In the genomic region with DNA sequence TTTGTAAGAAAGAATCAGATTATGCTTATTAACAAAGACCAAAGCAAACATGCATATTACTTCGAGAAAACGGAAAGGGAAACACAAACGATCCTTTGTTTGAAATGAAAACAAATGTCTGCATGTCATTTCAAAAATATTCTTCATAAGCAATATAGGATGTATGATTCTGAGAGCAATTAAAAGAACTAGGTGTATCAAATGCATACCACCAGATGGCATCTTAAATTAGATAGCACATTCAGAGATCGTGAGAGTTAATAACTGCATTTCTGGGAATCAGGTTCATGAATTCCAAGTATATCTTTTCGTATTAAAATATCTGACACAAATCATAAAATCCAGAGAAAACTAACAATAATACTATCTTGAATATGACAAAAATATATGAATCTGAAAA, we compare ENCODE assay signal across 12 cellular contexts.
DNase-seq lines count a peak whose midpoint lies in the region; ATAC-seq and TF ChIP-seq lines count a peak whose summit lies in the region.
"Had no signal": no experiment of that assay in that cellular context is flagged by ENCODE, and none has a peak within 500 bp of the region (broad histone marks: within the 10 kb centered on the region; RNA-seq: fewer than 3 reads in every experiment).

No MANE protein-coding gene starts in this region.

- H3K27ac ChIP-seq in OCI-LY7 (ENCODE audit: low read depth, low read length, poor library complexity, severe bottlenecking) (no peak overlapping the region), endodermal cell (ENCODE audit: low read depth, low read length) (no peak overlapping the region), subcutaneous abdominal adipose tissue (ENCODE audit: low read depth, low read length) (peak overlapping the region; percentile 7), spleen (no peak overlapping the region)
- H3K27ac ChIP-seq: SJCRH30 had no signal

- BruUV-seq in OCI-LY7 (replicated peaks; lab: Mats Ljungman, UMichigan): no TSS peak

- TF ChIP-seq POLR2A in spleen (IDR thresholded peaks at IDR 0.05): no peak

- no peaks in the 10 kb centered on the region for H3K9me3 Mint-ChIP-seq in activated CD8-positive, alpha-beta T cell treated with anti-CD3 and anti-CD28 coated beads for 36 hours
- H3K9me3 Mint-ChIP-seq in activated CD8-positive, alpha-beta T cell treated with anti-CD3 and anti-CD28 coated beads, Interleukin-2, amount 10 ng/mL, durations not matched to agents 7 days and 5 days (ENCODE audit: insufficient read depth): no peaks in the 10 kb centered on the region
- H3K9me3 Mint-ChIP-seq in endodermal cell: peaks cover 4% of the 10 kb centered on the region

- peak; percentile 55 for ATAC-seq in activated CD8-positive, alpha-beta T cell treated with anti-CD3 and anti-CD28 coated beads for 36 hours
- ATAC-seq in activated CD8-positive, alpha-beta T cell treated with anti-CD3 and anti-CD28 coated beads, Interleukin-2, amount 10 ng/mL, durations not matched to agents 7 days and 5 days: no peak

- H3K4me3 Mint-ChIP-seq in activated CD8-positive, alpha-beta T cell treated with anti-CD3 and anti-CD28 coated beads for 36 hours: no peak overlapping the region
- no peak overlapping the region for H3K4me3 Mint-ChIP-seq in activated CD8-positive, alpha-beta T cell treated with anti-CD3 and anti-CD28 coated beads, Interleukin-2, amount 10 ng/mL, durations not matched to agents 7 days and 5 days
- no peak overlapping the region for H3K4me3 Mint-ChIP-seq in endodermal cell
- H3K4me3 Mint-ChIP-seq: nephron progenitor cell had no signal

- H3K79me2 ChIP-seq in OCI-LY7 (ENCODE audit: insufficient read depth, low read depth, low read length): no peaks in the 10 kb centered on the region

- DNase-seq in activated CD8-positive, alpha-beta T cell treated with anti-CD3 and anti-CD28 coated beads for 36 hours: no peak
- DNase-seq in activated CD8-positive, alpha-beta T cell treated with anti-CD3 and anti-CD28 coated beads, Interleukin-2, amount 10 ng/mL, durations not matched to agents 7 days and 5 days: no peak
- peak; percentile 9 for DNase-seq in OCI-LY7 (ENCODE audit: low spot score)
- no peak for DNase-seq in endodermal cell
- DNase-seq in ACHN: no peak
- no peak for DNase-seq in spleen
- no peak for DNase-seq in NCI-H510A (lab: John Stamatoyannopoulos, UW)
- DNase-seq: activated naive CD4-positive, alpha-beta T cell treated with Interleukin-2 at 50 U/mL for 16 hours; nephron progenitor cell; SJCRH30; substantia nigra had no signal

- no peak overlapping the region for H3K27ac Mint-ChIP-seq in activated CD8-positive, alpha-beta T cell treated with anti-CD3 and anti-CD28 coated beads for 36 hours
- no peak overlapping the region for H3K27ac Mint-ChIP-seq in activated CD8-positive, alpha-beta T cell treated with anti-CD3 and anti-CD28 coated beads, Interleukin-2, amount 10 ng/mL, durations not matched to agents 7 days and 5 days
- no peak overlapping the region for H3K27ac Mint-ChIP-seq in endodermal cell
- H3K27ac Mint-ChIP-seq: nephron progenitor cell had no signal

- TF ChIP-seq CTCF in activated CD8-positive, alpha-beta T cell treated with anti-CD3 and anti-CD28 coated beads for 36 hours (IDR thresholded peaks at IDR 0.05): peak; percentile 57
- peak; percentile 67 for TF ChIP-seq CTCF in OCI-LY7 (conservative IDR thresholded peaks at IDR 0.05; ENCODE audit: low read length)
- peak; percentile 38 for TF ChIP-seq CTCF in endodermal cell (conservative IDR thresholded peaks at IDR 0.05)
- peak in 3 of 11 experiments; percentile 15 to 20 (median 16) for TF ChIP-seq CTCF in spleen (IDR thresholded peaks at IDR 0.05 in 8 of 11, conservative IDR thresholded peaks at IDR 0.05 in 3 of 11)

- POLR2A ChIA-PET in activated CD8-positive, alpha-beta T cell treated with anti-CD3 and anti-CD28 coated beads for 36 hours (lab: Charles Lee): interaction anchor here (0.8 kb wide), 1 partner anchor 32 kb away, joined by 3 read pairs; no protein-coding TSS in a partner anchor
- POLR2A ChIA-PET in activated CD8-positive, alpha-beta T cell treated with anti-CD3 and anti-CD28 coated beads, Interleukin-2, amount 10 ng/mL, durations not matched to agents 7 days and 5 days (lab: Charles Lee): no interaction called here
- POLR2A ChIA-PET in OCI-LY7 (lab: Charles Lee): interaction anchor here (0.6 kb wide), 1 partner anchor 54 kb away, joined by 3 read pairs; no protein-coding TSS in a partner anchor

- peaks cover 21% of the 10 kb centered on the region for H3K4me1 Mint-ChIP-seq in activated CD8-positive, alpha-beta T cell treated with anti-CD3 and anti-CD28 coated beads for 36 hours (ENCODE audit: low read depth)
- peaks cover 19% of the 10 kb centered on the region for H3K4me1 Mint-ChIP-seq in activated CD8-positive, alpha-beta T cell treated with anti-CD3 and anti-CD28 coated beads, Interleukin-2, amount 10 ng/mL, durations not matched to agents 7 days and 5 days (ENCODE audit: low read depth)
- peaks cover 18% of the 10 kb centered on the region for H3K4me1 Mint-ChIP-seq in endodermal cell
- H3K4me1 Mint-ChIP-seq: nephron progenitor cell had no signal

- H3K27me3 Mint-ChIP-seq in activated CD8-positive, alpha-beta T cell treated with anti-CD3 and anti-CD28 coated beads for 36 hours: no peaks in the 10 kb centered on the region
- H3K27me3 Mint-ChIP-seq in activated CD8-positive, alpha-beta T cell treated with anti-CD3 and anti-CD28 coated beads, Interleukin-2, amount 10 ng/mL, durations not matched to agents 7 days and 5 days (ENCODE audit: low read depth): no peaks in the 10 kb centered on the region
- H3K27me3 Mint-ChIP-seq in endodermal cell (ENCODE audit: insufficient read depth): no peaks in the 10 kb centered on the region

- H3K27me3 ChIP-seq in endodermal cell (ENCODE audit: control insufficient read depth, insufficient read depth, low read length, poor library complexity, severe bottlenecking): no peaks in the 10 kb centered on the region
- no peaks in the 10 kb centered on the region for H3K27me3 ChIP-seq in subcutaneous abdominal adipose tissue (ENCODE audit: control insufficient read depth in 5 of 5, insufficient read depth in 4 of 5, low read length in 5 of 5)
- no peaks in the 10 kb centered on the region for H3K27me3 ChIP-seq in spleen (replicated peaks in 1 of 7)
- H3K27me3 ChIP-seq: SJCRH30 had no signal

- H3K9me2 ChIP-seq in OCI-LY7 (ENCODE audit: insufficient read depth, low read length): no peaks in the 10 kb centered on the region

- in situ Hi-C loops in ACHN (cut with HindIII; ENCODE audit: low pct_ligation_motif_present, low pct_unique_long_range_greater_than_20kb, low sequenced_read_pairs): no loop called here

- H3K9me3 ChIP-seq in OCI-LY7 (ENCODE audit: low read length) (no peaks in the 10 kb centered on the region), endodermal cell (ENCODE audit: control insufficient read depth, low read length) (peaks cover 5% of the 10 kb centered on the region), subcutaneous abdominal adipose tissue (ENCODE audit: control insufficient read depth in 5 of 5, low read length in 5 of 5) (no peaks in the 10 kb centered on the region), spleen (no peaks in the 10 kb centered on the region)
- H3K9me3 ChIP-seq: SJCRH30 had no signal

- no peak overlapping the region for H2AFZ ChIP-seq in OCI-LY7 (ENCODE audit: low read length)

- H3K9ac ChIP-seq in endodermal cell (ENCODE audit: extremely low read depth, low read length, poor library complexity, severe bottlenecking) (no peak overlapping the region), subcutaneous abdominal adipose tissue (ENCODE audit: low read length in 5 of 5) (no peak overlapping the region)

- WGBS in endodermal cell (ENCODE audit: insufficient coverage in 1 of 2, insufficient read length in 1 of 2), 2 experiments: 87 to 94% methylated on average over 3 to 4 of the region's 5 CpGs
- 53 to 71% (median 63%) methylated on average over 5 of the region's 5 CpGs for WGBS in spleen, 5 donors

- H3K4me1 ChIP-seq in OCI-LY7 (ENCODE audit: insufficient read depth, low read length, poor library complexity, severe bottlenecking): no peaks in the 10 kb centered on the region
- no peaks in the 10 kb centered on the region for H3K4me1 ChIP-seq in endodermal cell (ENCODE audit: control insufficient read depth, insufficient read depth, low read length)
- peaks cover 0 to 17% (median 16%) of the 10 kb centered on the region in 5 donors for H3K4me1 ChIP-seq in subcutaneous abdominal adipose tissue (ENCODE audit: control insufficient read depth in 5 of 5, insufficient read depth in 5 of 5, low read length in 5 of 5)
- H3K4me1 ChIP-seq in spleen: peaks cover 2 to 69% (median 18%) of the 10 kb centered on the region in 6 donors
- H3K4me1 ChIP-seq: SJCRH30 had no signal

- CTCF ChIA-PET in activated CD8-positive, alpha-beta T cell treated with anti-CD3 and anti-CD28 coated beads for 36 hours (lab: Charles Lee): no interaction called here
- CTCF ChIA-PET in activated CD8-positive, alpha-beta T cell treated with anti-CD3 and anti-CD28 coated beads, Interleukin-2, amount 10 ng/mL, durations not matched to agents 7 days and 5 days (lab: Charles Lee): interaction anchor here (0.7 to 4.6 kb wide), 3 partner anchors 13 to 33 kb away, joined by 3 to 15 read pairs (median 4); no protein-coding TSS in a partner anchor
- CTCF ChIA-PET in OCI-LY7 (lab: Charles Lee; ENCODE audit: unreplicated experiment): no interaction called here

- no peaks in the 10 kb centered on the region for H4K20me1 ChIP-seq in OCI-LY7 (ENCODE audit: insufficient read depth, low read length)

- H3K4me2 ChIP-seq in OCI-LY7 (ENCODE audit: low read length): no peak overlapping the region

- peaks cover 5% of the 10 kb centered on the region for H3K36me3 Mint-ChIP-seq in activated CD8-positive, alpha-beta T cell treated with anti-CD3 and anti-CD28 coated beads for 36 hours (ENCODE audit: low read depth)
- H3K36me3 Mint-ChIP-seq in activated CD8-positive, alpha-beta T cell treated with anti-CD3 and anti-CD28 coated beads, Interleukin-2, amount 10 ng/mL, durations not matched to agents 7 days and 5 days (ENCODE audit: low read depth): peaks cover 11% of the 10 kb centered on the region
- H3K36me3 Mint-ChIP-seq in endodermal cell (ENCODE audit: low read depth): peaks cover 7% of the 10 kb centered on the region

- no peak overlapping the region for H3K4me3 ChIP-seq in OCI-LY7 (ENCODE audit: low read depth, low read length, poor library complexity, severe bottlenecking)
- H3K4me3 ChIP-seq in endodermal cell (ENCODE audit: low read length): no peak overlapping the region
- H3K4me3 ChIP-seq in subcutaneous abdominal adipose tissue (ENCODE audit: low read depth in 1 of 5, low read length in 5 of 5): no peak overlapping the region
- H3K4me3 ChIP-seq in spleen: no peak overlapping the region
- H3K4me3 ChIP-seq: SJCRH30 had no signal

- intact Hi-C loops in activated CD8-positive, alpha-beta T cell treated with anti-CD3 and anti-CD28 coated beads for 36 hours (cut with micrococcal nuclease): no loop called here
- intact Hi-C loops in OCI-LY7 (cut with micrococcal nuclease; ENCODE audit: unreplicated experiment) (no loop called here), spleen (cut with DNase I; ENCODE audit: low total_unique reads) (no loop called here)

- H3K36me3 ChIP-seq in OCI-LY7 (ENCODE audit: insufficient read depth, low read length) (no peaks in the 10 kb centered on the region), endodermal cell (ENCODE audit: control insufficient read depth, insufficient read depth, low read length) (no peaks in the 10 kb centered on the region), subcutaneous abdominal adipose tissue (ENCODE audit: control insufficient read depth in 5 of 5, insufficient read depth in 5 of 5, low read length in 5 of 5) (no peaks in the 10 kb centered on the region), spleen (peaks cover 0 to 4% (median 0%) of the 10 kb centered on the region in 6 donors)
